ENCODE assay signal across 20 cellular contexts in the genomic region with DNA sequence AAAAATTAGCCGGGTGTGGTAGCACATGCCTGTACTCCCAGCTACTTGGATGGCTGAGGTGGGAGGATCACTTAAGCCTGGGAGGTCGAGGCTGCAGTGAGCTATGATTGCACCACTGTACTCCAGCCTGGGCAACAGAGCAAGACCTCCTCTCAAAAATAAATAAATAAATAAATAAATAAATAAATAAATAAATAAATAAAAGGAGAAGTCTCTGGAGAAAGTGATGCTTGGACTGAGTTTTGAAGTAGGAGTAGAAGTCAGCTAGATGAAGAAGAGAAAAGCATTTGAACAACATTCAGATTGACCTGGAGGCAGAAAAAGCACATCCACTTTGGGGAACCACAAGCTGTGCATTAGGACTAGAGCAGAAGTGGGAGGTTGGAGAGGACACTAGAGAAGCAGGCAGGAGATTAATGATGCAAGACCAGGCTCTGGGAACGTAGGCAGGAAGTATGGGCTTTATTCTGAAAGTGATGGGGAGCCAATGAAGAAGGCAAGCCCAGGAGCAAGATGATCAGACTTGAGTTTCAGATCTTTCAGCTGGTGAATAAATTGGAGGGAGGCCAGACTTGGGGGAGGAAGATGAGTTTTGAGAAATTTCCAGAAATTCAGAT. TPM values are rescaled to one million over a fixed set of nuclear protein-coding genes. Genes with fewer than 3 reads are reported as not detected.
A peak's percentile ranks its signal among the peaks of the same experiment; 100 is the strongest.
DNase-seq lines count a peak whose midpoint lies in the region; ATAC-seq, FAIRE-seq and TF ChIP-seq lines count a peak whose summit lies in the region.
"Had no signal": no experiment of that assay in that cellular context is flagged by ENCODE, and none has a peak within 500 bp of the region (broad histone marks: within the 10 kb centered on the region; RNA-seq: fewer than 3 reads in every experiment).

No MANE protein-coding gene starts in this region.

- H3K4me1 ChIP-seq in GM12878 (ENCODE audit: control insufficient read depth, insufficient read depth, low read length): peaks cover 4% of the 10 kb centered on the region
- H3K4me1 ChIP-seq in stomach: no peaks in the 10 kb centered on the region
- H3K4me1 ChIP-seq: thyroid gland had no signal

- SMC1A ChIA-PET in GM12878 (lab: Charles Lee; ENCODE audit: uncharacterized antibody, unreplicated experiment): interaction anchor here (0.7 to 1.7 kb wide), 12 partner anchors 9 to 45 kb away, joined by 3 to 6 read pairs (median 4); no protein-coding TSS in a partner anchor

- H3K27me3 ChIP-seq in GM12878 (replicated peaks in 1 of 2; ENCODE audit: control insufficient read depth in 2 of 2, insufficient read depth in 2 of 2, low read length in 1 of 2) (no peaks in the 10 kb centered on the region), stomach (no peaks in the 10 kb centered on the region)
- H3K27me3 ChIP-seq: thyroid gland had no signal

- no peak overlapping the region for H3K4me2 ChIP-seq in GM12878 (ENCODE audit: control insufficient read depth, insufficient read depth)

- no TSS peak for BruUV-seq in GM12878 (replicated peaks; lab: Mats Ljungman, UMichigan)

- 21% methylated on average over 3 of the region's 3 CpGs for WGBS in GM12878 (ENCODE audit: insufficient coverage, insufficient replicate concordance, low lambda C conversion rate, missing lambda C conversion rate)
- 64 to 88% (median 82%) methylated on average over 3 of the region's 3 CpGs for WGBS in stomach, 5 donors

- H3K9ac ChIP-seq in GM12878 (ENCODE audit: control insufficient read depth, insufficient read depth, low read length): no peak overlapping the region

- H3K79me2 ChIP-seq in GM12878 (ENCODE audit: control insufficient read depth, insufficient read depth, low read length): no peaks in the 10 kb centered on the region

- H3K9me3 Mint-ChIP-seq in activated naive CD8-positive, alpha-beta T cell treated with anti-CD3 and anti-CD28 coated beads, Interleukin-2, amount 10 ng/mL, durations not matched to agents 7 days and 5 days: peaks cover 8% of the 10 kb centered on the region
- peaks cover 7% of the 10 kb centered on the region for H3K9me3 Mint-ChIP-seq in activated naive CD8-positive, alpha-beta T cell treated with anti-CD3 and anti-CD28 coated beads for 36 hours
- H3K9me3 Mint-ChIP-seq: natural killer cell treated with Interleukin-12 subunit alpha and Interleukin-12 subunit beta and Interleukin-15 and Interleukin-18, amount 100 ng/mL, for 72 hours had no signal

- peak overlapping the region; percentile 43 for H3K27ac Mint-ChIP-seq in activated naive CD8-positive, alpha-beta T cell treated with anti-CD3 and anti-CD28 coated beads, Interleukin-2, amount 10 ng/mL, durations not matched to agents 7 days and 5 days
- no peak overlapping the region for H3K27ac Mint-ChIP-seq in activated naive CD8-positive, alpha-beta T cell treated with anti-CD3 and anti-CD28 coated beads for 36 hours

- intact Hi-C loops in GM12878 (cut with micrococcal nuclease; ENCODE audit: unreplicated experiment): no loop called here
- intact Hi-C loops in stomach (cut with DNase I; ENCODE audit: low total_unique reads): no loop called here

- no peak for TF ChIP-seq RAD21 in GM12878 (IDR thresholded peaks at IDR 0.05; ENCODE audit: insufficient read depth, low read depth, low read length)

- H3K4me3 ChIP-seq in GM12878: no peak overlapping the region
- H3K4me3 ChIP-seq in stomach: no peak overlapping the region
- H3K4me3 ChIP-seq: left ventricle myocardium inferior, thyroid gland had no signal

- H3K4me3 Mint-ChIP-seq in activated naive CD8-positive, alpha-beta T cell treated with anti-CD3 and anti-CD28 coated beads, Interleukin-2, amount 10 ng/mL, durations not matched to agents 7 days and 5 days: no peak overlapping the region
- H3K4me3 Mint-ChIP-seq in activated naive CD8-positive, alpha-beta T cell treated with anti-CD3 and anti-CD28 coated beads for 36 hours: no peak overlapping the region
- H3K4me3 Mint-ChIP-seq: natural killer cell treated with Interleukin-12 subunit alpha and Interleukin-12 subunit beta and Interleukin-15 and Interleukin-18, amount 100 ng/mL, for 72 hours had no signal

- POLR2A ChIA-PET in activated naive CD8-positive, alpha-beta T cell treated with anti-CD3 and anti-CD28 coated beads, Interleukin-2, amount 10 ng/mL, durations not matched to agents 7 days and 5 days (lab: Charles Lee): interaction anchor here (1.5 kb wide), 1 partner anchor 9 kb away, joined by 3 read pairs; no protein-coding TSS in a partner anchor
- POLR2A ChIA-PET in GM12878 (lab: Charles Lee): interaction anchor here (0.6 to 2.2 kb wide), 3 partner anchors 10 to 202 kb away, joined by 3 to 7 read pairs (median 4); no protein-coding TSS in a partner anchor

- no peak for DNase-seq in activated naive CD8-positive, alpha-beta T cell treated with anti-CD3 and anti-CD28 coated beads, Interleukin-2, amount 10 ng/mL, durations not matched to agents 7 days and 5 days
- DNase-seq in activated naive CD8-positive, alpha-beta T cell treated with anti-CD3 and anti-CD28 coated beads for 36 hours: no peak
- DNase-seq in KBM-7: peak; percentile 27
- no peak for DNase-seq in GM12878 (ENCODE audit: low read depth, low spot score)
- peak; percentile 18 for DNase-seq in stomach
- no peak for DNase-seq in glomerular visceral epithelial cell (ENCODE audit: extremely low spot score)
- DNase-seq in activated CD4-positive, alpha-beta T cell treated with anti-CD3 and anti-CD28 coated beads, Interleukin-2, amount 50 U/mL, for 48 hours: no peak
- DNase-seq: activated naive CD4-positive, alpha-beta T cell; effector CD4-positive, alpha-beta T cell; H7; left ventricle myocardium inferior; NCI-H1694; NCI-H774; stimulated activated CD4-positive, alpha-beta T cell treated with anti-CD3 and anti-CD28 coated beads, Interleukin-1b, Interleukin-23, amount 100 ng/mL, for 48 hours; thyroid gland had no signal

- CTCF ChIA-PET in GM12878 (lab: Yijun Ruan, JAX): interaction anchor here (0.8 to 1.5 kb wide), 7 partner anchors 10 to 138 kb away, joined by 3 to 5 read pairs (median 3); no protein-coding TSS in a partner anchor

- H4K20me1 ChIP-seq in GM12878 (ENCODE audit: control insufficient read depth, insufficient read depth): no peaks in the 10 kb centered on the region

- TF ChIP-seq CTCF in GM12878 (IDR thresholded peaks at IDR 0.05 in 2 of 3, conservative IDR thresholded peaks at IDR 0.05 in 1 of 3; ENCODE audit: control insufficient read depth in 2 of 3, extremely low read depth in 1 of 3, insufficient read depth in 1 of 3, low read depth in 3 of 3, low read length in 3 of 3) (no peak), stomach (IDR thresholded peaks at IDR 0.05) (no peak)

- peaks cover 6% of the 10 kb centered on the region for H3K4me1 Mint-ChIP-seq in activated naive CD8-positive, alpha-beta T cell treated with anti-CD3 and anti-CD28 coated beads, Interleukin-2, amount 10 ng/mL, durations not matched to agents 7 days and 5 days
- H3K4me1 Mint-ChIP-seq in activated naive CD8-positive, alpha-beta T cell treated with anti-CD3 and anti-CD28 coated beads for 36 hours: peaks cover 5% of the 10 kb centered on the region

- H3K27ac ChIP-seq in GM12878 (ENCODE audit: control insufficient read depth, insufficient read depth): no peak overlapping the region
- H3K27ac ChIP-seq in stomach: peak overlapping the region in 1 of 5 donors; percentile 26
- H3K27ac ChIP-seq: C4-2B, left ventricle myocardium inferior, thyroid gland had no signal

- peaks cover 0 to 9% of the 10 kb centered on the region in 2 experiments; a peak in 2 of 4 replicates for H3K36me3 ChIP-seq in GM12878 (ENCODE audit: control insufficient read depth in 2 of 2, insufficient read depth in 2 of 2, low read length in 1 of 2)
- H3K36me3 ChIP-seq in stomach: peaks cover 0 to 7% (median 2%) of the 10 kb centered on the region in 4 donors
- H3K36me3 ChIP-seq: thyroid gland had no signal

- H2AFZ ChIP-seq in GM12878 (ENCODE audit: control insufficient read depth, low read depth, low read length): no peak overlapping the region

- no peaks in the 10 kb centered on the region for H3K27me3 Mint-ChIP-seq in activated naive CD8-positive, alpha-beta T cell treated with anti-CD3 and anti-CD28 coated beads, Interleukin-2, amount 10 ng/mL, durations not matched to agents 7 days and 5 days
- H3K27me3 Mint-ChIP-seq in activated naive CD8-positive, alpha-beta T cell treated with anti-CD3 and anti-CD28 coated beads for 36 hours: no peaks in the 10 kb centered on the region
- H3K27me3 Mint-ChIP-seq: IgD-negative memory B cell; natural killer cell treated with Interleukin-12 subunit alpha and Interleukin-12 subunit beta and Interleukin-15 and Interleukin-18, amount 100 ng/mL, for 72 hours had no signal

- H3K9me3 ChIP-seq in GM12878 (replicated peaks; ENCODE audit: control insufficient read depth, insufficient read depth, low read length): no peaks in the 10 kb centered on the region
- peaks cover 0 to 8% (median 2%) of the 10 kb centered on the region in 4 donors for H3K9me3 ChIP-seq in stomach
- H3K9me3 ChIP-seq: thyroid gland had no signal

- in situ Hi-C loops in KBM-7 (cut with MboI; ENCODE audit: low pct_unique_long_range_greater_than_20kb, low sequenced_read_pairs) (no loop called here), GM12878 (cut with MboI) (no loop called here)

- ATAC-seq in activated naive CD8-positive, alpha-beta T cell treated with anti-CD3 and anti-CD28 coated beads, Interleukin-2, amount 10 ng/mL, durations not matched to agents 7 days and 5 days (ENCODE audit: low read depth): no peak
- no peak; the same call in 2 of the 3 replicates for ATAC-seq in GM12878
- ATAC-seq in HG03460 (IDR thresholded peaks at IDR 0.05; ENCODE audit: unreplicated experiment): no peak
- ATAC-seq: natural killer cell treated with Interleukin-12 subunit alpha and Interleukin-12 subunit beta and Interleukin-15 and Interleukin-18, amount 100 ng/mL, for 72 hours; Right ventricle myocardium inferior had no signal

- RAD21 ChIA-PET in GM12878 (lab: Charles Lee; ENCODE audit: unreplicated experiment): interaction anchor here (1.1 to 1.6 kb wide), 6 partner anchors 21 to 46 kb away, joined by 3 to 4 read pairs (median 3); no protein-coding TSS in a partner anchor

- no peak for FAIRE-seq in GM12878 (lab: Jason Lieb, UNC)

- peaks cover 45% of the 10 kb centered on the region for H3K36me3 Mint-ChIP-seq in activated naive CD8-positive, alpha-beta T cell treated with anti-CD3 and anti-CD28 coated beads, Interleukin-2, amount 10 ng/mL, durations not matched to agents 7 days and 5 days
- peaks cover 42% of the 10 kb centered on the region for H3K36me3 Mint-ChIP-seq in activated naive CD8-positive, alpha-beta T cell treated with anti-CD3 and anti-CD28 coated beads for 36 hours

- TF ChIP-seq POLR2A in GM12878 (IDR thresholded peaks at IDR 0.05; ENCODE audit: low read depth, low read length) (no peak), stomach (IDR thresholded peaks at IDR 0.05) (no peak)

- TF ChIP-seq EP300 in GM12878 (IDR thresholded peaks at IDR 0.05; ENCODE audit: borderline replicate concordance in 1 of 2, control insufficient read depth in 1 of 2, low read depth in 2 of 2, low read length in 2 of 2): no peak
- no peak for TF ChIP-seq EP300 in stomach (IDR thresholded peaks at IDR 0.05)

RNA-seq across cellular contexts. Expression of a gene that starts 48.7 kb away (rescaled TPM):
- total RNA-seq in activated naive CD8-positive, alpha-beta T cell treated with anti-CD3 and anti-CD28 coated beads, Interleukin-2, amount 10 ng/mL, durations not matched to agents 7 days and 5 days: 10 to 100 TPM; 34.1 to 36.9 TPM
- total RNA-seq in activated naive CD8-positive, alpha-beta T cell treated with anti-CD3 and anti-CD28 coated beads for 36 hours: 10 to 100 TPM; 26.6 to 26.8 TPM
- 551 and 574 TPM in 2 replicates for total RNA-seq in GM12878 (2013; cell fraction: nucleolus; rRNA removed)
- total RNA-seq in GM12878 (2014; rRNA removed) (23.6 and 27.5 TPM in 2 replicates), GM12878 (2014; rRNA removed; fragmentation: Illumina TruSeq; extraction: Trizol) (26.8 and 28.0 TPM in 2 replicates), GM12878 (2021) (28.7 and 29.7 TPM in 2 replicates), stomach (1 to 10 TPM in 3 of 5 donors, under 1 TPM in 2; 0.58 to 5.7 (median 3.5) TPM)
- 7.9 TPM for polyA plus RNA-seq in GM12878 (2011; ENCODE audit: low read depth)
- polyA plus RNA-seq in GM12878 (2011; rRNA removed) (91.8 and 99.8 TPM in 2 replicates), GM12878 (2014; fragmentation: Illumina TruSeq; extraction: Trizol) (26.5 and 30.0 TPM in 2 replicates), GM12878 (2014; fragmentation: Nextera tagmentation; extraction: Ambion mirVana) (1 to 10 TPM; 4.0 to 4.2 TPM), GM12878 (2014; rRNA removed) (23.0 and 25.2 TPM in 2 replicates), GM12878 (2016; fragmentation: Nextera tagmentation; extraction: Ambion mirVana) (10 to 100 TPM; 16.5 to 19.9 TPM), stomach (1 to 10 TPM in 2 of 3 donors, under 1 TPM in 1; 0.76 to 1.8 (median 1.2) TPM)
- polyA plus RNA-seq in GM12878 (2011; cell fraction: cytosol; rRNA removed): 60.5 and 63.5 TPM in 2 replicates
- polyA plus RNA-seq in GM12878 (2011; cell fraction: nucleus; rRNA removed): 139 and 178 TPM in 2 replicates
- polyA plus RNA-seq in GM12878 (2012): 12.3 and 19.6 TPM in 2 replicates
- 104 and 116 TPM in 2 replicates for polyA minus RNA-seq in GM12878 (2011; rRNA and poly(A)+ RNA removed)
- polyA minus RNA-seq in GM12878 (2011; cell fraction: cytosol; rRNA and poly(A)+ RNA removed): 29.4 and 31.6 TPM in 2 replicates
- polyA minus RNA-seq in GM12878 (2011; cell fraction: nucleus; rRNA and poly(A)+ RNA removed): 52.3 and 65.3 TPM in 2 replicates

Comparison
In these comparisons a context has a peak if more than half of its experiments do, and no peak if none do; other contexts are left out.
1. DNase-seq: peak in KBM-7 (single experiment) and stomach (single experiment); none in activated naive CD8-positive, alpha-beta T cell treated with anti-CD3 and anti-CD28 coated beads, Interleukin-2, amount 10 ng/mL, durations not matched to agents 7 days and 5 days (single experiment), activated naive CD8-positive, alpha-beta T cell treated with anti-CD3 and anti-CD28 coated beads for 36 hours (single experiment), GM12878 (single experiment), glomerular visceral epithelial cell (single experiment) and activated CD4-positive, alpha-beta T cell treated with anti-CD3 and anti-CD28 coated beads, Interleukin-2, amount 50 U/mL, for 48 hours (0 of 2).